ENCODE assay signal across 12 cellular contexts in genomic region chr9:124212381-124213050, GRCh38. TPM values are rescaled to one million over a fixed set of nuclear protein-coding genes. Genes with fewer than 3 reads are reported as not detected.
DNase-seq lines count a peak whose midpoint lies in the region; ATAC-seq lines count a peak whose summit lies in the region.
"Had no signal": no experiment of that assay in that cellular context is flagged by ENCODE, and none has a peak within 500 bp of the region (broad histone marks: within the 10 kb centered on the region; RNA-seq: fewer than 3 reads in every experiment).

No MANE protein-coding gene starts in this region.

- no peaks in the 10 kb centered on the region for H3K36me3 Mint-ChIP-seq in activated naive CD8-positive, alpha-beta T cell treated with anti-CD3 and anti-CD28 coated beads for 36 hours
- no peaks in the 10 kb centered on the region for H3K36me3 Mint-ChIP-seq in immature natural killer cell

- H3K4me1 ChIP-seq in HUES6 (ENCODE audit: control insufficient read depth, insufficient read depth, low read length): peaks cover 11% of the 10 kb centered on the region; the same call in 1 of the 2 replicates

- no peaks in the 10 kb centered on the region for H3K9me3 ChIP-seq in HUES6 (ENCODE audit: control insufficient read depth, insufficient read depth, low read depth, low read length)

- H3K27ac Mint-ChIP-seq in activated naive CD8-positive, alpha-beta T cell treated with anti-CD3 and anti-CD28 coated beads for 36 hours: peak overlapping the region; percentile 65
- peak overlapping the region in 4 of 6 donors; percentile 35 to 58 (median 44) for H3K27ac Mint-ChIP-seq in immature natural killer cell
- H3K27ac Mint-ChIP-seq: stimulated activated naive CD8-positive, alpha-beta T cell treated with anti-CD3 and anti-CD28 coated beads, Interleukin-15, amount 100 ng/mL, for 72 hours had no signal

- H3K9me3 Mint-ChIP-seq in activated naive CD8-positive, alpha-beta T cell treated with anti-CD3 and anti-CD28 coated beads for 36 hours: no peaks in the 10 kb centered on the region
- H3K9me3 Mint-ChIP-seq in immature natural killer cell: peaks cover 0 to 1% (median 0%) of the 10 kb centered on the region in 6 donors
- H3K9me3 Mint-ChIP-seq: stimulated activated naive CD8-positive, alpha-beta T cell treated with anti-CD3 and anti-CD28 coated beads, Interleukin-15, amount 100 ng/mL, for 72 hours had no signal

- no peaks in the 10 kb centered on the region for H3K27me3 ChIP-seq in HUES6 (ENCODE audit: control insufficient read depth, insufficient read depth, low read length)

- peaks cover 6% of the 10 kb centered on the region for H3K27me3 Mint-ChIP-seq in activated naive CD8-positive, alpha-beta T cell treated with anti-CD3 and anti-CD28 coated beads for 36 hours
- peaks cover 4 to 10% (median 5%) of the 10 kb centered on the region in 3 donors for H3K27me3 Mint-ChIP-seq in immature natural killer cell (ENCODE audit: low read depth in 3 of 3)

- no peak overlapping the region for H3K27ac ChIP-seq in HUES6 (ENCODE audit: low read depth, low read length)

- no peak for DNase-seq in activated naive CD8-positive, alpha-beta T cell treated with anti-CD3 and anti-CD28 coated beads for 36 hours
- no peak for DNase-seq in immature natural killer cell
- DNase-seq in stromal cell of bone marrow (ENCODE audit: low read depth): peak; percentile 38
- DNase-seq in NCI-H446 treated with DMSO at 0.1 percent for 48 hours (lab: John Stamatoyannopoulos, UW): no peak
- DNase-seq: caudate nucleus, GOT3, mesendoderm, NCI-H82 had no signal

- no peak for ATAC-seq in HG02981 (IDR thresholded peaks at IDR 0.05; ENCODE audit: unreplicated experiment)
- no peak for ATAC-seq in HG03520 (IDR thresholded peaks at IDR 0.05; ENCODE audit: unreplicated experiment)
- ATAC-seq: stimulated activated naive CD8-positive, alpha-beta T cell treated with anti-CD3 and anti-CD28 coated beads, Interleukin-15, amount 100 ng/mL, for 72 hours had no signal

- H3K4me3 ChIP-seq in HUES6 (ENCODE audit: low read depth, low read length): no peak overlapping the region

- H3K9ac ChIP-seq in HUES6 (ENCODE audit: low read length): peak overlapping the region; percentile 20

- peaks cover 60% of the 10 kb centered on the region for H3K4me1 Mint-ChIP-seq in activated naive CD8-positive, alpha-beta T cell treated with anti-CD3 and anti-CD28 coated beads for 36 hours
- H3K4me1 Mint-ChIP-seq in immature natural killer cell: peaks cover 78 to 81% of the 10 kb centered on the region in 2 donors

- H3K4me3 Mint-ChIP-seq in activated naive CD8-positive, alpha-beta T cell treated with anti-CD3 and anti-CD28 coated beads for 36 hours: no peak overlapping the region
- no peak overlapping the region for H3K4me3 Mint-ChIP-seq in immature natural killer cell
- H3K4me3 Mint-ChIP-seq: stimulated activated naive CD8-positive, alpha-beta T cell treated with anti-CD3 and anti-CD28 coated beads, Interleukin-15, amount 100 ng/mL, for 72 hours had no signal

- H3K36me3 ChIP-seq in HUES6 (ENCODE audit: control insufficient read depth, insufficient read depth, low read length): no peaks in the 10 kb centered on the region

RNA-seq across cellular contexts. Expression of gene NEK6, which starts 45.2 kb away (rescaled TPM):
- 10 to 100 TPM; 18.8 to 19.4 TPM for total RNA-seq in activated naive CD8-positive, alpha-beta T cell treated with anti-CD3 and anti-CD28 coated beads for 36 hours
- 10 to 100 TPM in 2 of 3 donors, 1 to 10 TPM in 1; 8.8 to 18.0 (median 13.8) TPM for polyA plus RNA-seq in immature natural killer cell
